Comparison of ENCODE assay signal across 14 cellular contexts in genomic region chrX:40061871-40062524, GRCh38. TPM values are rescaled to one million over a fixed set of nuclear protein-coding genes. Genes with fewer than 3 reads are reported as not detected.
A peak's percentile ranks its signal among the peaks of the same experiment; 100 is the strongest.
DNase-seq lines count a peak whose midpoint lies in the region; ATAC-seq and TF ChIP-seq lines count a peak whose summit lies in the region.
"Had no signal": no experiment of that assay in that cellular context is flagged by ENCODE, and none has a peak within 500 bp of the region (broad histone marks: within the 10 kb centered on the region; RNA-seq: fewer than 3 reads in every experiment).

No MANE protein-coding gene starts in this region.

- DNase-seq in cardiac septum (ENCODE audit: low spot score) (peak; percentile 36), heart right ventricle (no peak), mesenteric fat pad (ENCODE audit: low spot score) (peak; percentile 82), DMS114 treated with DMSO at 0.1 percent for 48 hours (lab: John Stamatoyannopoulos, UW; ENCODE audit: unreplicated experiment) (no peak), immature natural killer cell (no peak), AG08395 (ENCODE audit: low spot score) (no peak)
- DNase-seq in activated CD8-positive, alpha-beta T cell treated with anti-CD3 and anti-CD28 coated beads, Interleukin-2, amount 10 ng/mL, durations not matched to agents 7 days and 5 days = peak; percentile 62
- DNase-seq: activated CD4-positive, alpha-beta T cell treated with anti-CD3 and anti-CD28 coated beads for 48 hours; brain microvascular endothelial cell; DMS53; left lung; NCI-H1436; NCI-H345; SHP77 had no signal

- intact Hi-C loops in cardiac septum (cut with DNase I) (no loop called here), heart right ventricle (cut with DNase I) (no loop called here)

- no peaks in the 10 kb centered on the region for H3K9me3 ChIP-seq in heart right ventricle
- H3K9me3 ChIP-seq: left lung had no signal

- POLR2A ChIA-PET in activated CD8-positive, alpha-beta T cell treated with anti-CD3 and anti-CD28 coated beads, Interleukin-2, amount 10 ng/mL, durations not matched to agents 7 days and 5 days (lab: Charles Lee) = interaction anchor here (1.9 kb wide), 1 partner anchor 35 kb away, joined by 9 read pairs; the partner anchor contains the start of gene BCOR

- peak overlapping the region; percentile 52 for H3K4me3 Mint-ChIP-seq in activated CD8-positive, alpha-beta T cell treated with anti-CD3 and anti-CD28 coated beads, Interleukin-2, amount 10 ng/mL, durations not matched to agents 7 days and 5 days
- no peak overlapping the region for H3K4me3 Mint-ChIP-seq in immature natural killer cell

- H3K36me3 ChIP-seq in heart right ventricle = peaks cover 0 to 83% (median 9%) of the 10 kb centered on the region in 9 donors
- H3K36me3 ChIP-seq: brain microvascular endothelial cell had no signal

- 82 to 87% methylated on average over 27 to 30 of the region's 30 CpGs for WGBS in heart right ventricle, 2 donors

- H3K9me3 Mint-ChIP-seq in activated CD8-positive, alpha-beta T cell treated with anti-CD3 and anti-CD28 coated beads, Interleukin-2, amount 10 ng/mL, durations not matched to agents 7 days and 5 days (ENCODE audit: insufficient read depth) = no peaks in the 10 kb centered on the region
- no peaks in the 10 kb centered on the region for H3K9me3 Mint-ChIP-seq in immature natural killer cell

- H3K27me3 ChIP-seq in heart right ventricle = peaks cover 0 to 13% (median 0%) of the 10 kb centered on the region in 7 donors
- H3K27me3 ChIP-seq: brain microvascular endothelial cell, left lung had no signal

- ATAC-seq in heart right ventricle = no peak
- ATAC-seq in activated CD8-positive, alpha-beta T cell treated with anti-CD3 and anti-CD28 coated beads, Interleukin-2, amount 10 ng/mL, durations not matched to agents 7 days and 5 days = peak; percentile 61
- ATAC-seq: left lung had no signal

- H3K36me3 Mint-ChIP-seq in activated CD8-positive, alpha-beta T cell treated with anti-CD3 and anti-CD28 coated beads, Interleukin-2, amount 10 ng/mL, durations not matched to agents 7 days and 5 days (ENCODE audit: low read depth) = peaks cover 62% of the 10 kb centered on the region
- H3K36me3 Mint-ChIP-seq in immature natural killer cell = peaks cover 0 to 6% (median 6%) of the 10 kb centered on the region in 3 donors

- no peaks in the 10 kb centered on the region for H3K27me3 Mint-ChIP-seq in activated CD8-positive, alpha-beta T cell treated with anti-CD3 and anti-CD28 coated beads, Interleukin-2, amount 10 ng/mL, durations not matched to agents 7 days and 5 days (ENCODE audit: low read depth)
- peaks cover 0 to 2% (median 0%) of the 10 kb centered on the region in 3 donors for H3K27me3 Mint-ChIP-seq in immature natural killer cell (ENCODE audit: low read depth in 3 of 3)

- no peak overlapping the region for H3K4me3 ChIP-seq in heart right ventricle
- H3K4me3 ChIP-seq: left lung had no signal

- peaks cover 0 to 6% (median 0%) of the 10 kb centered on the region in 9 donors for H3K4me1 ChIP-seq in heart right ventricle
- H3K4me1 ChIP-seq: left lung had no signal

- CTCF ChIA-PET in activated CD8-positive, alpha-beta T cell treated with anti-CD3 and anti-CD28 coated beads, Interleukin-2, amount 10 ng/mL, durations not matched to agents 7 days and 5 days (lab: Charles Lee) = no interaction called here

- peaks cover 71% of the 10 kb centered on the region for H3K4me1 Mint-ChIP-seq in activated CD8-positive, alpha-beta T cell treated with anti-CD3 and anti-CD28 coated beads, Interleukin-2, amount 10 ng/mL, durations not matched to agents 7 days and 5 days (ENCODE audit: low read depth)
- H3K4me1 Mint-ChIP-seq in immature natural killer cell = peaks cover 3 to 14% of the 10 kb centered on the region in 2 donors

- H3K27ac ChIP-seq in heart right ventricle = no peak overlapping the region
- H3K27ac ChIP-seq: brain microvascular endothelial cell, left lung had no signal

- peak overlapping the region; percentile 95 for H3K27ac Mint-ChIP-seq in activated CD8-positive, alpha-beta T cell treated with anti-CD3 and anti-CD28 coated beads, Interleukin-2, amount 10 ng/mL, durations not matched to agents 7 days and 5 days
- H3K27ac Mint-ChIP-seq in immature natural killer cell = no peak overlapping the region

- no peak for TF ChIP-seq CTCF in heart right ventricle (IDR thresholded peaks at IDR 0.05)

RNA-seq across cellular contexts. Expression of gene BCOR, which starts 35.8 kb away (rescaled TPM):
- total RNA-seq in cardiac septum = 24.2 TPM
- total RNA-seq in heart right ventricle = 10 to 100 TPM; 12.4 to 27.2 (median 19.9) TPM
- 10 to 100 TPM in 1 of 2 donors, 1 to 10 TPM in 1; 9.1 to 10.5 TPM for polyA plus RNA-seq in heart right ventricle
- 10 to 100 TPM; 41.5 to 45.5 TPM for total RNA-seq in activated CD8-positive, alpha-beta T cell treated with anti-CD3 and anti-CD28 coated beads, Interleukin-2, amount 10 ng/mL, durations not matched to agents 7 days and 5 days
- 20.5 TPM for total RNA-seq in mesenteric fat pad
- polyA plus RNA-seq in immature natural killer cell = 1 to 10 TPM in 2 of 3 donors, not detected in 1; 3.4 to 7.2 TPM

Comparison
In these comparisons a context has a peak if more than half of its experiments do, and no peak if none do; other contexts are left out.
1. DNase-seq: peak in cardiac septum (single experiment), activated CD8-positive, alpha-beta T cell treated with anti-CD3 and anti-CD28 coated beads, Interleukin-2, amount 10 ng/mL, durations not matched to agents 7 days and 5 days (single experiment) and mesenteric fat pad (single experiment); none in heart right ventricle (0 of 2), DMS114 treated with DMSO at 0.1 percent for 48 hours (single experiment), immature natural killer cell (0 of 3) and AG08395 (single experiment).